Comparison of ENCODE assay signal across 8 cellular contexts in genomic region chr2:160429248-160430000, GRCh38.
DNase-seq lines count a peak whose midpoint lies in the region; ATAC-seq and TF ChIP-seq lines count a peak whose summit lies in the region.

No MANE protein-coding gene starts in this region.

- CTCF ChIA-PET in A673 (lab: Charles Lee) (interaction anchor here (0.6 to 2.4 kb wide), 4 partner anchors 23 to 565 kb away, joined by 3 to 7 read pairs (median 4); no protein-coding TSS in a partner anchor), activated B cell treated with CpG ODN at 0.5 μM for 24 hours (lab: Charles Lee) (interaction anchor here (0.7 to 3.7 kb wide), 13 partner anchors 15 to 274 kb away, joined by 3 to 16 read pairs (median 5); no protein-coding TSS in a partner anchor)

- ATAC-seq in activated B cell treated with CpG ODN at 0.5 μM for 24 hours (ENCODE audit: low read depth) (peak; percentile 46), HG03469 (IDR thresholded peaks at IDR 0.05; ENCODE audit: unreplicated experiment) (no peak), HG03457 (IDR thresholded peaks at IDR 0.05; ENCODE audit: unreplicated experiment) (no peak)
- peak; percentile 50 to 52 for ATAC-seq in stimulated activated naive B cell treated with anti-CD40 and anti-IgM and Interleukin-4, amounts not matched to agents 10 μg/mL and 1 μg/mL and 100 μg/mL, for 72 hours (replicated peaks)

- POLR2A ChIA-PET in A673 (lab: Charles Lee; ENCODE audit: low non-redundant PET) (no interaction called here), activated B cell treated with CpG ODN at 0.5 μM for 24 hours (lab: Charles Lee) (interaction anchor here (1.2 to 4.2 kb wide), 3 partner anchors 18 to 28 kb away, joined by 3 to 37 read pairs (median 6); no protein-coding TSS in a partner anchor)

- H3K4me3 Mint-ChIP-seq in activated B cell treated with CpG ODN at 0.5 μM for 24 hours, result no peak overlapping the region
- H3K4me3 Mint-ChIP-seq in stimulated activated naive B cell treated with anti-CD40 and anti-IgM and Interleukin-4, amounts not matched to agents 10 μg/mL and 1 μg/mL and 100 μg/mL, for 72 hours, result no peak overlapping the region

- peak overlapping the region; percentile 90 for H3K27ac ChIP-seq in A673 (ENCODE audit: low read depth, low read length, poor library complexity, severe bottlenecking)

- peaks cover 68% of the 10 kb centered on the region for H3K4me1 ChIP-seq in A673 (ENCODE audit: insufficient read depth, low read length, poor library complexity, severe bottlenecking)

- peak; percentile 87 for DNase-seq in A673 (ENCODE audit: low spot score)
- no peak for DNase-seq in GM06990 (ENCODE audit: extremely low read depth, insufficient read length)
- DNase-seq in NCI-H1105 treated with DMSO at 0.1 percent for 48 hours (lab: John Stamatoyannopoulos, UW), result peak; percentile 64
- DNase-seq in activated B cell treated with CpG ODN at 0.5 μM for 24 hours, result no peak
- peak; percentile 49 for DNase-seq in glomerular visceral epithelial cell (ENCODE audit: extremely low spot score)
- DNase-seq in stimulated activated naive B cell treated with anti-CD40 and anti-IgM and Interleukin-4, amounts not matched to agents 10 μg/mL and 1 μg/mL and 100 μg/mL, for 72 hours, result no peak

- H3K4me1 Mint-ChIP-seq in activated B cell treated with CpG ODN at 0.5 μM for 24 hours, result peaks cover 34% of the 10 kb centered on the region
- H3K4me1 Mint-ChIP-seq in stimulated activated naive B cell treated with anti-CD40 and anti-IgM and Interleukin-4, amounts not matched to agents 10 μg/mL and 1 μg/mL and 100 μg/mL, for 72 hours, result peaks cover 21 to 26% of the 10 kb centered on the region in 2 donors

- H3K4me3 ChIP-seq in A673 (ENCODE audit: low read depth, low read length, poor library complexity, severe bottlenecking) (peak overlapping the region; percentile 35), GM06990 (replicated peaks; ENCODE audit: low read depth, low read length) (no peak overlapping the region)

- peak overlapping the region; percentile 54 for H3K27ac Mint-ChIP-seq in activated B cell treated with CpG ODN at 0.5 μM for 24 hours
- no peak overlapping the region for H3K27ac Mint-ChIP-seq in stimulated activated naive B cell treated with anti-CD40 and anti-IgM and Interleukin-4, amounts not matched to agents 10 μg/mL and 1 μg/mL and 100 μg/mL, for 72 hours

- H3K27me3 Mint-ChIP-seq in activated B cell treated with CpG ODN at 0.5 μM for 24 hours, result no peaks in the 10 kb centered on the region
- no peaks in the 10 kb centered on the region for H3K27me3 Mint-ChIP-seq in stimulated activated naive B cell treated with anti-CD40 and anti-IgM and Interleukin-4, amounts not matched to agents 10 μg/mL and 1 μg/mL and 100 μg/mL, for 72 hours

- TF ChIP-seq CTCF in A673 (conservative IDR thresholded peaks at IDR 0.05; ENCODE audit: low read depth, low read length) (peak; percentile 70), GM06990 (IDR thresholded peaks at IDR 0.05; ENCODE audit: insufficient read depth, low read length, poor library complexity, severe bottlenecking) (peak; percentile 49), activated B cell treated with CpG ODN at 0.5 μM for 24 hours (IDR thresholded peaks at IDR 0.05) (peak; percentile 65)

- H3K36me3 Mint-ChIP-seq in activated B cell treated with CpG ODN at 0.5 μM for 24 hours (ENCODE audit: low read depth), result no peaks in the 10 kb centered on the region
- no peaks in the 10 kb centered on the region for H3K36me3 Mint-ChIP-seq in stimulated activated naive B cell treated with anti-CD40 and anti-IgM and Interleukin-4, amounts not matched to agents 10 μg/mL and 1 μg/mL and 100 μg/mL, for 72 hours

- H3K27me3 ChIP-seq in A673 (replicated peaks; ENCODE audit: insufficient read depth, low read depth, low read length, poor library complexity) (no peaks in the 10 kb centered on the region), GM06990 (replicated peaks; ENCODE audit: control insufficient read depth, insufficient read depth, low read length) (no peaks in the 10 kb centered on the region)

- BruUV-seq in A673 (replicated peaks; lab: Mats Ljungman, UMichigan), result no TSS peak

- intact Hi-C loops in A673 (cut with micrococcal nuclease; ENCODE audit: unreplicated experiment) (loop anchor here (2.0 to 10.0 kb wide), 4 partner anchors 57 to 541 kb away; partner anchors contain the start of gene RBMS1), activated B cell treated with CpG ODN at 0.5 μM for 24 hours (cut with micrococcal nuclease) (loop anchor here (1.0 to 5.0 kb wide), 5 partner anchors 18 to 843 kb away; no protein-coding TSS in a partner anchor)

- H3K36me3 ChIP-seq in A673 (ENCODE audit: insufficient read depth, low read length, poor library complexity, severe bottlenecking) (peaks cover 8% of the 10 kb centered on the region), GM06990 (ENCODE audit: control insufficient read depth, insufficient read depth, low read length) (no peaks in the 10 kb centered on the region)

- no peaks in the 10 kb centered on the region for H3K9me3 Mint-ChIP-seq in activated B cell treated with CpG ODN at 0.5 μM for 24 hours
- no peaks in the 10 kb centered on the region for H3K9me3 Mint-ChIP-seq in stimulated activated naive B cell treated with anti-CD40 and anti-IgM and Interleukin-4, amounts not matched to agents 10 μg/mL and 1 μg/mL and 100 μg/mL, for 72 hours

- H3K9me3 ChIP-seq in A673 (ENCODE audit: low read depth, low read length, poor library complexity, severe bottlenecking), result peaks cover 19% of the 10 kb centered on the region

Comparison
In these comparisons a context has a peak if more than half of its experiments do, and no peak if none do; other contexts are left out.
1. DNase-seq: peak in A673 (single experiment), NCI-H1105 treated with DMSO at 0.1 percent for 48 hours (single experiment) and glomerular visceral epithelial cell (single experiment); none in GM06990 (single experiment), activated B cell treated with CpG ODN at 0.5 μM for 24 hours (single experiment) and stimulated activated naive B cell treated with anti-CD40 and anti-IgM and Interleukin-4, amounts not matched to agents 10 μg/mL and 1 μg/mL and 100 μg/mL, for 72 hours (single experiment).
2. ATAC-seq: peak in activated B cell treated with CpG ODN at 0.5 μM for 24 hours (single experiment) and stimulated activated naive B cell treated with anti-CD40 and anti-IgM and Interleukin-4, amounts not matched to agents 10 μg/mL and 1 μg/mL and 100 μg/mL, for 72 hours (2 of 2); none in HG03469 (single experiment) and HG03457 (single experiment).
3. Peak in every context shown above with its lines, with median percentiles within 50 percentile points of each other: CTCF ChIP-seq.